Comparison of ENCODE assay signal across 7 cellular contexts in genomic region chr1:205748398-205749093, GRCh38. TPM values are rescaled to one million over a fixed set of nuclear protein-coding genes. Genes with fewer than 3 reads are reported as not detected.
DNase-seq lines count a peak whose midpoint lies in the region; TF ChIP-seq lines count a peak whose summit lies in the region.

No MANE protein-coding gene starts in this region.

- no peaks in the 10 kb centered on the region for H3K9me2 ChIP-seq in SK-N-SH

- peaks cover 14% of the 10 kb centered on the region for H3F3A ChIP-seq in SK-N-SH (replicated peaks; ENCODE audit: insufficient read depth)

- H3K9me3 ChIP-seq in HUES48 (ENCODE audit: control insufficient read depth, insufficient read depth, low read length) (no peaks in the 10 kb centered on the region), SK-N-SH (no peaks in the 10 kb centered on the region)

- H3K27me3 ChIP-seq in HUES48 (ENCODE audit: control insufficient read depth, insufficient read depth, low read length) = no peaks in the 10 kb centered on the region
- no peaks in the 10 kb centered on the region for H3K27me3 ChIP-seq in SK-N-SH (ENCODE audit: insufficient read depth)

- DNase-seq in EH (ENCODE audit: low read depth) = peak; percentile 71
- peak; percentile 28 for DNase-seq in SK-N-SH
- peak; percentile 50 to 57 for DNase-seq in lung microvascular endothelial cell (ENCODE audit: low read depth in 2 of 2)
- DNase-seq in substantia nigra (lab: John Stamatoyannopoulos, UW) = peak in 4 of 49 donors; percentile 2 to 38 (median 14)
- no peak for DNase-seq in NCI-H2196 treated with DMSO at 0.1 percent for 48 hours (lab: John Stamatoyannopoulos, UW; ENCODE audit: unreplicated experiment)

- H3K27ac ChIP-seq in HUES48 (ENCODE audit: low read depth, low read length) (peak overlapping the region; percentile 97), SK-N-SH (ENCODE audit: low read depth in 2 of 2, low read length in 1 of 2) (peak overlapping the region; percentile 88 to 96), cingulate gyrus (ENCODE audit: low read depth, low read length) (peak overlapping the region; percentile 95), substantia nigra (ENCODE audit: low read depth, low read length, poor library complexity, severe bottlenecking) (peak overlapping the region; percentile 91)

- CTCF ChIA-PET in SK-N-SH (lab: Yijun Ruan, JAX) = interaction anchor here (0.7 to 1.8 kb wide), 8 partner anchors 8 to 296 kb away, joined by 3 to 6 read pairs (median 4); partner anchors contain the start of gene ELK4

- POLR2A ChIA-PET in SK-N-SH (lab: Yijun Ruan, JAX) = interaction anchor here (0.6 kb wide), 1 partner anchor 9 kb away, joined by 4 read pairs; no protein-coding TSS in a partner anchor

- peak overlapping the region; percentile 83 for H3K4me2 ChIP-seq in SK-N-SH

- peaks cover 32% of the 10 kb centered on the region for H3K4me1 ChIP-seq in HUES48 (ENCODE audit: control insufficient read depth, insufficient read depth, low read length)
- peaks cover 15 to 28% of the 10 kb centered on the region in 2 experiments; a peak in 3 of 4 replicates for H3K4me1 ChIP-seq in SK-N-SH (ENCODE audit: control insufficient read depth in 1 of 2, insufficient read depth in 2 of 2, low read depth in 1 of 2, low read length in 1 of 2)

- 2% methylated on average over 13 of the region's 13 CpGs for WGBS in SK-N-SH (ENCODE audit: low lambda C conversion rate)

- 0 out of 2 replicates have a peak overlapping the region, but pooled peaks have one; percentile 25 for H2AFZ ChIP-seq in SK-N-SH (ENCODE audit: low read depth)

- H3K4me3 ChIP-seq in HUES48 (ENCODE audit: low read depth, low read length) = peak overlapping the region; percentile 92
- peak overlapping the region; percentile 73 to 91 for H3K4me3 ChIP-seq in SK-N-SH (ENCODE audit: low read depth in 2 of 2, low read length in 1 of 2)

- H3K79me2 ChIP-seq in SK-N-SH (ENCODE audit: insufficient read depth) = peaks cover 60% of the 10 kb centered on the region

- TF ChIP-seq EP300 in SK-N-SH (IDR thresholded peaks at IDR 0.05; ENCODE audit: borderline replicate concordance in 1 of 2, low read depth in 1 of 2, low read length in 1 of 2) = no peak

- H3K9ac ChIP-seq in HUES48 (ENCODE audit: low read depth, low read length) = peak overlapping the region; percentile 74
- peak overlapping the region; percentile 80 for H3K9ac ChIP-seq in SK-N-SH

- no peak for TF ChIP-seq RAD21 in SK-N-SH (IDR thresholded peaks at IDR 0.05; ENCODE audit: low read length)

- TF ChIP-seq CTCF in SK-N-SH (IDR thresholded peaks at IDR 0.05) = no peak

- peaks cover 56% of the 10 kb centered on the region for H4K20me1 ChIP-seq in SK-N-SH (ENCODE audit: insufficient read depth)

- H3K36me3 ChIP-seq in HUES48 (ENCODE audit: control insufficient read depth, insufficient read depth, low read length) (peaks cover 23% of the 10 kb centered on the region), SK-N-SH (replicated peaks in 1 of 2; ENCODE audit: control insufficient read depth in 1 of 2, insufficient read depth in 2 of 2, low read length in 1 of 2) (peaks cover 8 to 17% of the 10 kb centered on the region in 2 experiments)

TF ChIP-seq in SK-N-SH, 30 proteins besides CTCF, POLR2A, EP300 and RAD21:
- TF ChIP-seq USF2 (IDR thresholded peaks at IDR 0.05; ENCODE audit: borderline replicate concordance, low read depth, low read length) = no peak
- 0 out of 2 replicates have a peak, but pooled peaks have one; percentile 1 for TF ChIP-seq SMC3 (IDR thresholded peaks at IDR 0.05; ENCODE audit: low read depth, low read length)
- TF ChIP-seq ZBTB33 (IDR thresholded peaks at IDR 0.05; ENCODE audit: borderline replicate concordance, low read depth) = no peak
- no peak for TF ChIP-seq RCOR1 (IDR thresholded peaks at IDR 0.05; ENCODE audit: low read length)
- no peak for TF ChIP-seq YY1 (IDR thresholded peaks at IDR 0.05; ENCODE audit: low read depth)

RNA-seq across cellular contexts. Expression of gene NUCKS1, which starts 1.4 kb away (rescaled TPM):
- polyA plus RNA-seq in SK-N-SH (2012; rRNA removed) = 25.4 and 35.3 TPM in 2 replicates
- 46.4 and 53.5 TPM in 2 replicates for polyA plus RNA-seq in SK-N-SH (2012; cell fraction: cytosol; rRNA removed)
- polyA plus RNA-seq in SK-N-SH (2012; cell fraction: nucleus; rRNA removed) = 5.6 and 15.0 TPM in 2 replicates
- 74.2 and 103 TPM in 2 replicates for total RNA-seq in lung microvascular endothelial cell

RNA-seq across cellular contexts. Expression of gene RAB29, which starts 26.7 kb away (rescaled TPM):
- polyA plus RNA-seq in SK-N-SH (2012; rRNA removed) = 9.2 and 9.8 TPM in 2 replicates
- polyA plus RNA-seq in SK-N-SH (2012; cell fraction: cytosol; rRNA removed) = 9.0 and 11.1 TPM in 2 replicates
- polyA plus RNA-seq in SK-N-SH (2012; cell fraction: nucleus; rRNA removed) = 9.0 and 12.2 TPM in 2 replicates
- total RNA-seq in lung microvascular endothelial cell = 14.8 and 20.4 TPM in 2 replicates
